In the genomic region with DNA sequence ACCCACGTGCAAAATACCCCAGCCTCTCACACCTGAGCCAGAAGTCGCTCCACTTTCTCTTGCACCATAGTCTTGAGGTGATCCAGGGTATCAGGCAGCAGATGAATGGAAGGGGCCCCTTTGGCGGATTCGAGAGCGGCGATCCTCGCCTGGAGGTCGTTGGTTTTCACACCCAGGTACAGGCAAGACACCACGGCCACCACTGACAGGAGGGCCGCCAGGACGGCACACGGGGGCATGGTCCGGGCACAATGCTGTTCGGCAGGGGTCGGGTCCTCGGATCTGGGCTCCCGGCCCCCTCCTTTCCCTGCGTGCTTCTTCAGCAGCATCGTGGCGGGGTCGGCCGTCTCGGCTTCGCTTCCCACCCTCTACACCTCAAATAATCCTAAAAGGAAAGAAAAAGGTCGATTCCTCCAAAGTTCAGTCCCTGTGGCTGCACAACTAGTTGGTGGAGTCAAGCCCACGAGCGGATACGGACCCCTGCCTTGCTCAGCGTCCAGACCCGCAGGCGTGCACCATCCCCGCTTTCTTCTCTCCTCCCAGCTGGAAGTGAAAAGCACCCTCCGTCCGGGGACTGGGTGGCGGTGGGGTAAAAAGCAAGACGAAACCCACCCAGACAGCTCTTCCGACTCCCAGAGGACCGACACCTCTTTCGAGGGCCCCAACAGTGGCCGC, we compare ENCODE assay signal across 8 cellular contexts. TPM values are rescaled to one million over a fixed set of nuclear protein-coding genes. Genes with fewer than 3 reads are reported as not detected.
DNase-seq lines count a peak whose midpoint lies in the region; ATAC-seq and TF ChIP-seq lines count a peak whose summit lies in the region.

No MANE protein-coding gene starts in this region.

- POLR2A ChIA-PET in activated CD4-positive, alpha-beta memory T cell treated with anti-CD3 and anti-CD28 coated beads for 36 hours (lab: Charles Lee): no interaction called here

- H3K36me3 ChIP-seq in psoas muscle (ENCODE audit: insufficient read depth in 1 of 2, low read depth in 1 of 2): no peaks in the 10 kb centered on the region

- H3K9me3 Mint-ChIP-seq in activated CD4-positive, alpha-beta memory T cell treated with anti-CD3 and anti-CD28 coated beads for 36 hours: no peaks in the 10 kb centered on the region

- H3K4me3 ChIP-seq in GM12865 (ENCODE audit: low read depth, low read length) (peak overlapping the region; percentile 46; the same call in 1 of the 2 replicates), psoas muscle (peak overlapping the region; percentile 73)

- peak overlapping the region; percentile 49 for H3K4me3 Mint-ChIP-seq in activated CD4-positive, alpha-beta memory T cell treated with anti-CD3 and anti-CD28 coated beads for 36 hours

- H3K36me3 Mint-ChIP-seq in activated CD4-positive, alpha-beta memory T cell treated with anti-CD3 and anti-CD28 coated beads for 36 hours: no peaks in the 10 kb centered on the region

- H3K4me1 Mint-ChIP-seq in activated CD4-positive, alpha-beta memory T cell treated with anti-CD3 and anti-CD28 coated beads for 36 hours (ENCODE audit: low read depth): peaks cover 11% of the 10 kb centered on the region

- intact Hi-C loops in activated CD4-positive, alpha-beta memory T cell treated with anti-CD3 and anti-CD28 coated beads for 36 hours (cut with micrococcal nuclease): loop anchor here (10.0 kb wide), 1 partner anchor 103 kb away; no protein-coding TSS in a partner anchor
- intact Hi-C loops in Right ventricle myocardium superior (cut with DNase I): no loop called here
- intact Hi-C loops in psoas muscle (cut with DNase I): loop anchor here (10.0 kb wide), 1 partner anchor 467 kb away; no protein-coding TSS in a partner anchor

- no peaks in the 10 kb centered on the region for H3K9me3 ChIP-seq in psoas muscle

- TF ChIP-seq CTCF in GM12865 (IDR thresholded peaks at IDR 0.05; ENCODE audit: insufficient read depth, low read depth, low read length, missing control alignments) (no peak), psoas muscle (IDR thresholded peaks at IDR 0.05) (no peak)

- no peak overlapping the region for H3K27ac ChIP-seq in psoas muscle

- H3K4me1 ChIP-seq in psoas muscle: no peaks in the 10 kb centered on the region

- CTCF ChIA-PET in activated CD4-positive, alpha-beta memory T cell treated with anti-CD3 and anti-CD28 coated beads for 36 hours (lab: Charles Lee): no interaction called here

- ATAC-seq in Right ventricle myocardium superior (ENCODE audit: poor library complexity): peak; percentile 37
- ATAC-seq in psoas muscle: peak in 3 of 4 donors; percentile 12 to 36 (median 22)

- peaks cover 0 to 21% (median 0%) of the 10 kb centered on the region in 3 donors for H3K27me3 ChIP-seq in psoas muscle (ENCODE audit: insufficient read depth in 3 of 3, low read length in 2 of 3)

- no peak for DNase-seq in GM12865 (ENCODE audit: low read depth)
- DNase-seq in activated CD4-positive, alpha-beta memory T cell treated with anti-CD3 and anti-CD28 coated beads for 36 hours: no peak
- DNase-seq in Right ventricle myocardium superior: no peak
- DNase-seq in psoas muscle: no peak
- DNase-seq in globus pallidus (ENCODE audit: low spot score): no peak
- no peak for DNase-seq in stimulated activated naive CD4-positive, alpha-beta T cell treated with Interleukin-2 at 50 U/mL for 16 hours (lab: John Stamatoyannopoulos, UW)
- DNase-seq in medulla oblongata (ENCODE audit: extremely low spot score): no peak
- DNase-seq in NCI-H146 (lab: John Stamatoyannopoulos, UW): no peak

- H3K27me3 Mint-ChIP-seq in activated CD4-positive, alpha-beta memory T cell treated with anti-CD3 and anti-CD28 coated beads for 36 hours: peaks cover 47% of the 10 kb centered on the region

- no peak overlapping the region for H3K27ac Mint-ChIP-seq in activated CD4-positive, alpha-beta memory T cell treated with anti-CD3 and anti-CD28 coated beads for 36 hours

- WGBS in psoas muscle, 3 donors: 6 to 10% (median 8%) methylated on average over 37 to 40 of the region's 40 CpGs

RNA-seq across cellular contexts. Expression of a gene that starts 0.6 kb away (rescaled TPM):
- not detected for total RNA-seq in activated CD4-positive, alpha-beta memory T cell treated with anti-CD3 and anti-CD28 coated beads for 36 hours
- total RNA-seq in Right ventricle myocardium superior (0.24 TPM), psoas muscle (under 1 TPM; 0.14 to 0.52 (median 0.36) TPM)
- polyA plus RNA-seq in psoas muscle: 1 to 10 TPM in 1 of 3 donors, under 1 TPM in 2; 0.35 to 1.5 (median 0.36) TPM
